In the genomic region with DNA sequence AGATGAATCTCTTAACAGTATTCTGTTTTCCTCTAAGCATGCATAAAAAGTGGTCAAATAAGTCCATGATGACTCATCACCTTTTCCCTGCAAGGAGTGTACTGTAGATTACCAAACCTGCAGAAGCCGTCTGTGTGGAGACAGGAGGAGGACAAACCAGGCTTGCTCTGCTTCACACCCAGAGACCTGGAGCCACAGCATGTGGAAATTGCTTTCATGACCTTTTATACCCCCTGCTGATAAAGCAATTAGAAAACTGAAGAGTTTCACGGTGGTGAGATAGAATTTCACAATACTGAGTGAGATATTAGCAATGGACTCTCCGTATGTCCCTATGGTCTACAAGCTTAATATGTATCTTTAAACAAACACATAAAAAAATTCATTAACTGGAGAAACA, we compare ENCODE assay signal across 1 cellular context.
TF ChIP-seq lines count a peak whose summit lies in the region.

No MANE protein-coding gene starts in this region.

TF ChIP-seq in HepG2, 621 proteins besides CTCF, POLR2A, EP300 and RAD21:
- TF ChIP-seq REPIN1 (CRISPR knock-in tag; IDR thresholded peaks at IDR 0.05; ENCODE audit: borderline replicate concordance, low read depth) (no peak), ZKSCAN8 (CRISPR knock-in tag; IDR thresholded peaks at IDR 0.05; ENCODE audit: borderline replicate concordance) (no peak), ZNF660 (CRISPR knock-in tag; IDR thresholded peaks at IDR 0.05; ENCODE audit: borderline replicate concordance, low read depth) (no peak), ZFAT (CRISPR knock-in tag; conservative IDR thresholded peaks at IDR 0.05) (no peak), HOXA7 (CRISPR knock-in tag; IDR thresholded peaks at IDR 0.05) (no peak), HMG20B (CRISPR knock-in tag; conservative IDR thresholded peaks at IDR 0.05) (no peak), KDM5A (IDR thresholded peaks at IDR 0.05; ENCODE audit: borderline replicate concordance, low read length) (no peak), KMT2B (CRISPR knock-in tag; IDR thresholded peaks at IDR 0.05) (no peak), ZFYVE20 (CRISPR knock-in tag; IDR thresholded peaks at IDR 0.05; ENCODE audit: borderline replicate concordance, low read depth) (no peak), FOSL2 (CRISPR knock-in tag; IDR thresholded peaks at IDR 0.05) (peak; percentile 68), KAT8 (CRISPR knock-in tag; IDR thresholded peaks at IDR 0.05) (no peak), MAFK (conservative IDR thresholded peaks at IDR 0.05 in 1 of 2, IDR thresholded peaks at IDR 0.05 in 1 of 2; ENCODE audit: low read length in 2 of 2) (peak; percentile 75 to 78), NR2F6 (IDR thresholded peaks at IDR 0.05) (no peak), NR2F6 (CRISPR knock-in tag; IDR thresholded peaks at IDR 0.05) (no peak), TGIF2 (CRISPR knock-in tag; IDR thresholded peaks at IDR 0.05) (no peak), ZNF317 (CRISPR knock-in tag; IDR thresholded peaks at IDR 0.05) (no peak), NFE2L2 (IDR thresholded peaks at IDR 0.05; ENCODE audit: low read length) (peak; percentile 66), PPARG (CRISPR knock-in tag; conservative IDR thresholded peaks at IDR 0.05) (no peak), CREB1 (IDR thresholded peaks at IDR 0.05) (0 out of 2 replicates have a peak, but pooled peaks have one; percentile 7), CREB1 (CRISPR knock-in tag; IDR thresholded peaks at IDR 0.05) (no peak), CEBPB (IDR thresholded peaks at IDR 0.05; ENCODE audit: borderline replicate concordance, low read depth, low read length) (peak; percentile 48; the same call in 1 of the 2 replicates), NCOR1 (IDR thresholded peaks at IDR 0.05; ENCODE audit: borderline replicate concordance, low read length) (no peak), ZNF34 (CRISPR knock-in tag; IDR thresholded peaks at IDR 0.05; ENCODE audit: borderline replicate concordance) (no peak), FOSL1 (CRISPR knock-in tag; IDR thresholded peaks at IDR 0.05; ENCODE audit: borderline replicate concordance) (no peak), E2F1 (CRISPR knock-in tag; IDR thresholded peaks at IDR 0.05) (no peak), MAFF (IDR thresholded peaks at IDR 0.05; ENCODE audit: low read depth, low read length) (peak; percentile 56), NFYC (CRISPR knock-in tag; IDR thresholded peaks at IDR 0.05) (no peak)
- TF ChIP-seq, protein P1, sequence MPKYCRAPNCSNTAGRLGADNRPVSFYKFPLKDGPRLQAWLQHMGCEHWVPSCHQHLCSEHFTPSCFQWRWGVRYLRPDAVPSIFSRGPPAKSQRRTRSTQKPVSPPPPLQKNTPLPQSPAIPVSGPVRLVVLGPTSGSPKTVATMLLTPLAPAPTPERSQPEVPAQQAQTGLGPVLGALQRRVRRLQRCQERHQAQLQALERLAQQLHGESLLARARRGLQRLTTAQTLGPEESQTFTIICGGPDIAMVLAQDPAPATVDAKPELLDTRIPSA (CRISPR knock-in tag; IDR thresholded peaks at IDR 0.05; ENCODE audit: borderline replicate concordance), result no peak
